ENCODE assay signal across 26 cellular contexts in the genomic region with DNA sequence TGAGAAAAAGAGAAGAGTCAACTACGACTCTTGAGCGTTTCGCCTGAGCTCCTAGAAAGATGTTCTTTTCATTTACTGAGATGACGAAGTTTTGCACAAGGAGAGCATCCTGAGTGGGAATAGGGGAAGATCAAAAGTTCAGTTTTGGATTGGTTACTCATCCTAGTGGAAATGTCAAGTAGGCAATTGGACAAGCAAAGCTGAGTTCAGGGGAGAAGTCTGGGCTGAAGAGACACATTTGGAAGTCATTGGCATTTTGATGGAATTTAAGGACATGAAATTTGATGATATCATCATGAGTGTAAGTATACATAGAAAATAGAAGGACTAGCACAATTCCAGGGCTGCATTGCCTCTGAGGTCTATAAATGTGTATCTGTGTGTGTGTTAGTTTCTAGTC.
"Had no signal": no experiment of that assay in that cellular context is flagged by ENCODE, and none has a peak within 500 bp of the region (broad histone marks: within the 10 kb centered on the region; RNA-seq: fewer than 3 reads in every experiment).

No MANE protein-coding gene starts in this region.

- DNase-seq: activated CD4-positive, alpha-beta T cell treated with anti-CD3 and anti-CD28 coated beads for 1 hour; activated CD8-positive, alpha-beta memory T cell treated with anti-CD3 and anti-CD28 coated beads, Interleukin-2, amount 10 ng/mL, durations not matched to agents 7 days and 5 days; activated CD8-positive, alpha-beta T cell treated with anti-CD3 and anti-CD28 coated beads, Interleukin-2, amount 10 ng/mL, durations not matched to agents 7 days and 5 days; activated effector memory CD4-positive, alpha-beta T cell treated with Interleukin-2 at 50 U/mL for 16 hours; activated naive CD4-positive, alpha-beta T cell treated with Interleukin-2 at 50 U/mL for 16 hours; adrenal gland; aorta; cortex of kidney; effector memory CD8-positive, alpha-beta T cell; erythroblast; left ventricle myocardium superior; mucosa of descending colon; stimulated activated CD4-positive, alpha-beta T cell treated with anti-CD3 and anti-CD28 coated beads, Interleukin-15, amount 100 ng/mL, for 24 hours; stimulated activated CD4-positive, alpha-beta T cell treated with anti-CD3 and anti-CD28 coated beads, Interleukin-2, amount 100 ng/mL, for 24 hours; stimulated activated naive B cell treated with anti-CD40 and anti-IgM and Interleukin-4, amounts not matched to agents 10 μg/mL and 1 μg/mL and 100 μg/mL, for 72 hours; stomach; T-helper 17 cell; tibial artery; upper lobe of right lung had no signal

- H3K36me3 ChIP-seq: adrenal gland, cardiac muscle cell, right atrium auricular region, stomach, suprapubic skin, tibial artery, upper lobe of right lung had no signal

- ATAC-seq: activated CD8-positive, alpha-beta memory T cell treated with anti-CD3 and anti-CD28 coated beads, Interleukin-2, amount 10 ng/mL, durations not matched to agents 7 days and 5 days; activated CD8-positive, alpha-beta T cell treated with anti-CD3 and anti-CD28 coated beads, Interleukin-2, amount 10 ng/mL, durations not matched to agents 7 days and 5 days; effector memory CD8-positive, alpha-beta T cell; left ventricle myocardium superior; mucosa of descending colon; natural killer cell treated with Interleukin-12 subunit alpha and Interleukin-12 subunit beta and Interleukin-15 and Interleukin-18, amount 100 ng/mL, for 72 hours; stimulated activated naive B cell treated with anti-CD40 and anti-IgM and Interleukin-4, amounts not matched to agents 10 μg/mL and 1 μg/mL and 100 μg/mL, for 72 hours; T-helper 17 cell; upper lobe of right lung; WTC11 had no signal

- H3K4me1 ChIP-seq: adrenal gland, right atrium auricular region, stomach, suprapubic skin, tibial artery, upper lobe of right lung had no signal

- H3K9me3 ChIP-seq: adrenal gland, mucosa of descending colon, right atrium auricular region, stomach, suprapubic skin, tibial artery, upper lobe of right lung had no signal

- H3K27me3 ChIP-seq: adrenal gland, cardiac muscle cell, right atrium auricular region, stomach, suprapubic skin, tibial artery, upper lobe of right lung had no signal

- H3K4me1 Mint-ChIP-seq: activated CD8-positive, alpha-beta memory T cell treated with anti-CD3 and anti-CD28 coated beads, Interleukin-2, amount 10 ng/mL, durations not matched to agents 7 days and 5 days; T-helper 17 cell had no signal

- H3K4me3 Mint-ChIP-seq: activated CD8-positive, alpha-beta memory T cell treated with anti-CD3 and anti-CD28 coated beads, Interleukin-2, amount 10 ng/mL, durations not matched to agents 7 days and 5 days; activated CD8-positive, alpha-beta T cell treated with anti-CD3 and anti-CD28 coated beads, Interleukin-2, amount 10 ng/mL, durations not matched to agents 7 days and 5 days; activated naive CD8-positive, alpha-beta T cell; brain; effector memory CD8-positive, alpha-beta T cell; natural killer cell treated with Interleukin-12 subunit alpha and Interleukin-12 subunit beta and Interleukin-15 and Interleukin-18, amount 100 ng/mL, for 72 hours; stimulated activated naive B cell treated with anti-CD40 and anti-IgM and Interleukin-4, amounts not matched to agents 10 μg/mL and 1 μg/mL and 100 μg/mL, for 72 hours; T-helper 17 cell; WTC11 had no signal

- H3K9me3 Mint-ChIP-seq: brain; stimulated activated naive B cell treated with anti-CD40 and anti-IgM and Interleukin-4, amounts not matched to agents 10 μg/mL and 1 μg/mL and 100 μg/mL, for 72 hours had no signal

- H3K27ac ChIP-seq: adrenal gland, cardiac muscle cell, right atrium auricular region, stomach, suprapubic skin, tibial artery, upper lobe of right lung had no signal

- H3K36me3 Mint-ChIP-seq: activated CD8-positive, alpha-beta memory T cell treated with anti-CD3 and anti-CD28 coated beads, Interleukin-2, amount 10 ng/mL, durations not matched to agents 7 days and 5 days; activated naive CD8-positive, alpha-beta T cell; brain; natural killer cell treated with Interleukin-12 subunit alpha and Interleukin-12 subunit beta and Interleukin-15 and Interleukin-18, amount 100 ng/mL, for 72 hours; stimulated activated naive B cell treated with anti-CD40 and anti-IgM and Interleukin-4, amounts not matched to agents 10 μg/mL and 1 μg/mL and 100 μg/mL, for 72 hours; WTC11 had no signal

- H3K27ac Mint-ChIP-seq: activated CD8-positive, alpha-beta memory T cell treated with anti-CD3 and anti-CD28 coated beads, Interleukin-2, amount 10 ng/mL, durations not matched to agents 7 days and 5 days; activated CD8-positive, alpha-beta T cell treated with anti-CD3 and anti-CD28 coated beads, Interleukin-2, amount 10 ng/mL, durations not matched to agents 7 days and 5 days; activated naive CD8-positive, alpha-beta T cell; brain; effector memory CD8-positive, alpha-beta T cell; natural killer cell treated with Interleukin-12 subunit alpha and Interleukin-12 subunit beta and Interleukin-15 and Interleukin-18, amount 100 ng/mL, for 72 hours; stimulated activated naive B cell treated with anti-CD40 and anti-IgM and Interleukin-4, amounts not matched to agents 10 μg/mL and 1 μg/mL and 100 μg/mL, for 72 hours; T-helper 17 cell; WTC11 had no signal

- H3K27me3 Mint-ChIP-seq: activated CD8-positive, alpha-beta memory T cell treated with anti-CD3 and anti-CD28 coated beads, Interleukin-2, amount 10 ng/mL, durations not matched to agents 7 days and 5 days; activated naive CD8-positive, alpha-beta T cell; brain; effector memory CD8-positive, alpha-beta T cell; natural killer cell treated with Interleukin-12 subunit alpha and Interleukin-12 subunit beta and Interleukin-15 and Interleukin-18, amount 100 ng/mL, for 72 hours; stimulated activated naive B cell treated with anti-CD40 and anti-IgM and Interleukin-4, amounts not matched to agents 10 μg/mL and 1 μg/mL and 100 μg/mL, for 72 hours; T-helper 17 cell had no signal

- H3K4me3 ChIP-seq: adrenal gland, cardiac muscle cell, mucosa of descending colon, right atrium auricular region, stomach, suprapubic skin, tibial artery, upper lobe of right lung had no signal
